ENCODE assay signal across 4 cellular contexts in genomic region chr10:124186956-124187355, GRCh38.
"Had no signal": no experiment of that assay in that cellular context is flagged by ENCODE, and none has a peak within 500 bp of the region (broad histone marks: within the 10 kb centered on the region; RNA-seq: fewer than 3 reads in every experiment).

No MANE protein-coding gene starts in this region.

- DNase-seq: H9, HCEC 1CT, IMR-90 had no signal

- H3K4me2 ChIP-seq: GM23338 had no signal

- H2AFZ ChIP-seq: GM23338 had no signal

- H3K4me3 ChIP-seq: GM23338 had no signal

- ATAC-seq: GM23338 had no signal
